In genomic region chr2:127776122-127776780, GRCh38 we compare ENCODE assay signal across 2 cellular contexts.
TF ChIP-seq lines count a peak whose summit lies in the region.

No MANE protein-coding gene starts in this region.

TF ChIP-seq in IMR-90, 13 proteins besides CTCF, POLR2A, EP300 and RAD21:
- TF ChIP-seq MAZ (IDR thresholded peaks at IDR 0.05; ENCODE audit: borderline replicate concordance, low read depth, low read length): no peak
- TF ChIP-seq CHD1 (IDR thresholded peaks at IDR 0.05; ENCODE audit: low read depth, low read length): no peak
- TF ChIP-seq CEBPB (IDR thresholded peaks at IDR 0.05; ENCODE audit: low read depth, low read length): peak; percentile 59
- no peak for TF ChIP-seq RCOR1 (IDR thresholded peaks at IDR 0.05; ENCODE audit: insufficient replicate concordance, low read length)
- no peak for TF ChIP-seq BHLHE40 (IDR thresholded peaks at IDR 0.05; ENCODE audit: low read depth, low read length)

TF ChIP-seq in H1, 55 proteins besides CTCF, POLR2A, EP300 and RAD21:
- TF ChIP-seq CHD1 (IDR thresholded peaks at IDR 0.05; ENCODE audit: low read depth, low read length): no peak
- TF ChIP-seq CEBPB (IDR thresholded peaks at IDR 0.05; ENCODE audit: low read depth, low read length): peak; percentile 81
